ENCODE assay signal across 1 cellular context in the genomic region with DNA sequence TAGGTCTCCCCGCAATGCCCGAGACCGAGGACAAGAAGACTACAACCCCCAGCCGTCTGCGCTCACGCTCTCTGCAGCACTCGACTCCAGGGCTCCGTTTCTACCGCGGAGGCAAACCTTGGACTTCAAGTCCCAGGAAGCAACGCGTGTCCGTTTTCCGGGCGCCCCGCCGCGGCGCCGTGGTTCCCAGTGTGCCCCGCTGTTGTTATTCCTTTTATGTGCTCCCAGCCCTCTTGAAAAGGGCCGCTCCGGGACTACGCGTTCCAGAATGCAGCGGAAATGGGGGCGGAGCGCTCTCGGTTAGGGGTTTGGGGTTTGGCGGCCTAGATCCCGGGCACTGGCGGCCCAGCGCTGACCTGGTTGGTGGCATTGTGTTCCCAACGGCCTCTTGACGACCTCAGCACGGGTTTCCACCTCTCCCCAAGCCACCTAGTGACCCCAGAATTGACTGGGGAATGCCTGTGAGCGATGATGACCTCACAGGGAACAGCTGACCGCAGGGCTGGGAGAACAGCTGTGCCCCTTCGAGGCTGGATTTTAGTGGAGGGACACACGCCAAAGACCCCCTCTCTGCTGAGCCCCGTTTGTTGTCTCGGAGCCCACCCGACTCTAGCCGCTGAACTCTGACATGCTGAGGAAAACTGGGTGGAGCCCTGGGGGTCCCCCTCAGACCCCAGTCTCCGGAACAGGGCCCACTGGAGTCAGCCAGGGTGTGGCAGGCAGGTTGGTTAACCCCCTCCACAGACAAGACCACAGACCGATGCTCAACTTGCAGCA.
TF ChIP-seq lines count a peak whose summit lies in the region.

No MANE protein-coding gene starts in this region.

TF ChIP-seq in endothelial cell of umbilical vein, 7 proteins besides CTCF, POLR2A, EP300 and RAD21:
- no peak for TF ChIP-seq JUN (IDR thresholded peaks at IDR 0.05; ENCODE audit: borderline replicate concordance, insufficient read depth, insufficient read length, low read depth)
- TF ChIP-seq POLR2AphosphoS5 (IDR thresholded peaks at IDR 0.05; ENCODE audit: insufficient read depth, low read depth, low read length): peak; percentile 14
- TF ChIP-seq MYC (IDR thresholded peaks at IDR 0.05; ENCODE audit: low read depth, low read length): no peak
- no peak for TF ChIP-seq GATA2 (IDR thresholded peaks at IDR 0.05; ENCODE audit: insufficient read depth, insufficient read length, low read depth, low read length)
- no peak for TF ChIP-seq EZH2 (IDR thresholded peaks at IDR 0.05; ENCODE audit: borderline replicate concordance, low read depth, low read length, severe bottlenecking)
- TF ChIP-seq, protein P1, sequence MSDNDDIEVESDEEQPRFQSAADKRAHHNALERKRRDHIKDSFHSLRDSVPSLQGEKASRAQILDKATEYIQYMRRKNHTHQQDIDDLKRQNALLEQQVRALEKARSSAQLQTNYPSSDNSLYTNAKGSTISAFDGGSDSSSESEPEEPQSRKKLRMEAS (IDR thresholded peaks at IDR 0.05; ENCODE audit: insufficient read depth, insufficient read length): peak; percentile 6
